ENCODE assay signal across 21 cellular contexts in the genomic region with DNA sequence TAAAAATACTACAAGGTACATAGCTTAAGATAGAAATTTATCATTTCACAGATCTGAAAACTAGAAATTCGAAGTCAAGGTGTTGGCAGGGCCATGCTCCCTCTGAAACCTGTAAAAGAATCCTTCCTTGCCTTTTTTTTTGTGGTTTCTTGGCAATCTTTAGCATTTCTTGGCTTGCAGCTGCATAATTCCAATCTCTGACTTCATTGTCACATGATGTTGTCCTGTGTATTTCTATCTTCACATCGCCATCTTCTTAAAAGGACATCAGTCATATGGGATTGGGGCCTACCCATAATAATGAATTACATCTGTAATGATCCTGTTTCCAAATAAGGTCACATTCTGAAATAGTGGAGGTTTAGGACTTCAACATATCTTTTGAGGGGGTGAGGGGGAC.
"Had no signal": no experiment of that assay in that cellular context is flagged by ENCODE, and none has a peak within 500 bp of the region (broad histone marks: within the 10 kb centered on the region; RNA-seq: fewer than 3 reads in every experiment).

No MANE protein-coding gene starts in this region.

- H3K27ac ChIP-seq: brain microvascular endothelial cell, foreskin keratinocyte, left ventricle myocardium inferior, right lobe of liver, testis, transverse colon had no signal

- DNase-seq: activated B cell treated with CpG ODN at 0.5 μM for 24 hours; activated CD4-positive, alpha-beta T cell treated with anti-CD3 and anti-CD28 coated beads, Interleukin-2, amount 50 U/mL, for 1 hour; activated CD8-positive, alpha-beta T cell treated with anti-CD3 and anti-CD28 coated beads for 36 hours; activated naive CD4-positive, alpha-beta T cell; activated T-cell treated with anti-CD3 and anti-CD28 coated beads, Interleukin-2, amount 50 U/mL, for 48 hours; aorta; brain microvascular endothelial cell; caudate nucleus; endodermal cell; islet precursor cell; left ventricle myocardium inferior; right lobe of liver; stimulated activated CD4-positive, alpha-beta T cell treated with anti-CD3 and anti-CD28 coated beads, Interleukin-4, amount 100 ng/mL, for 1 hour; stimulated activated naive CD8-positive, alpha-beta T cell treated with anti-CD3 and anti-CD28 coated beads, Interleukin-15, Interleukin-2, amounts not matched to agents 100 U/mL and 50 U/mL, for 24 hours; T-cell; testis; transverse colon had no signal

- H3K4me1 ChIP-seq: left ventricle myocardium inferior, right lobe of liver, testis, transverse colon had no signal

- H3K4me3 ChIP-seq: left ventricle myocardium inferior, lung, right lobe of liver, testis, transverse colon had no signal

- H3K36me3 ChIP-seq: brain microvascular endothelial cell, left ventricle myocardium inferior, right lobe of liver, transverse colon had no signal

- H3K9me3 ChIP-seq: left ventricle myocardium inferior, right lobe of liver, testis, transverse colon had no signal

- ATAC-seq: activated CD8-positive, alpha-beta T cell treated with anti-CD3 and anti-CD28 coated beads for 36 hours; activated naive CD4-positive, alpha-beta T cell treated with anti-CD3 and anti-CD28 coated beads, Interleukin-2, amount 50 U/mL, for 72 hours; esophagus mucosa; foreskin keratinocyte; right lobe of liver; stimulated activated naive CD8-positive, alpha-beta T cell treated with anti-CD3 and anti-CD28 coated beads, Interleukin-15, Interleukin-2, amounts not matched to agents 100 U/mL and 50 U/mL, for 24 hours; T-cell had no signal

- H3K27me3 ChIP-seq: brain microvascular endothelial cell, foreskin keratinocyte, right lobe of liver, testis, transverse colon had no signal
